ENCODE assay signal across 31 cellular contexts in the genomic region with DNA sequence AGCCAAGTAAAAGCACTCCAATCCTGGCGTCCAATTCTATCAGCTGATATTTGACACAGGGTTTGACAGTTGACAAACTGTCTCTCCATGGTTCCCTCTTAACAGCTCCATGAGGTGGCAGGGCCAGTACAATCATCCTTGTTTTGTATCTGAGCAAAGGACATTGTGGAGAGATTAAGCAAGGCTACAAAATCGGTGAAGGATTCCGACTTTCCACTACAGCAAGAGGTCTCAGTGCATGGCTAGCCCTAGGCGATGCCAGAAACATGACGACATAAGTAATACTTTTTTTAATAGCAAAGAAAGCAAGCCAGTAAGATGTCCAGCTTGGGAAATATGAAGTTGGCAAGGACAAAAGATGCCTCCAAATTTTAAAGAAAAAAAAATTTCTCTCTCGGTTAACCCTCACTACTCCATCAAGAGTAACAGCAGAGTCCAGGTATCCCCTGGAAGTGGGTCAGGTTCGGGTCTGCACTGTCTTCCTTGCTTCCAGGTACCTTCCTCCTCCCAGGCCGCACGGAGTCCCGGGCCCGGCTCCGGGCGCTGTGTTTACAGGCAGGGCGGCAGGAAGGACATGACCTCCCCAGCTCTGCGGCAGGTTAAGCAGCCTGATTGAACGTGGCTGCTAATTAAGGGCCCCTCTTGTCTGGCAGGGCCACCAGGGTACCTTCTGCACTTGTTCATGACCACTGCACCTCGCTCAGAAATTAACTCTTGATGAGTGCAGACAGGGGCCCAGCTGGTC.
"Had no signal": no experiment of that assay in that cellular context is flagged by ENCODE, and none has a peak within 500 bp of the region (broad histone marks: within the 10 kb centered on the region; RNA-seq: fewer than 3 reads in every experiment).

No MANE protein-coding gene starts in this region.

- H3K27ac Mint-ChIP-seq: activated CD4-positive, alpha-beta T cell treated with anti-CD3 and anti-CD28 coated beads, Interleukin-2, amount 10 ng/mL, durations not matched to agents 7 days and 5 days; activated CD8-positive, alpha-beta T cell treated with anti-CD3 and anti-CD28 coated beads for 36 hours; activated naive CD4-positive, alpha-beta T cell treated with anti-CD3 and anti-CD28 coated beads for 36 hours; activated naive CD8-positive, alpha-beta T cell treated with anti-CD3 and anti-CD28 coated beads for 36 hours; immature natural killer cell; stimulated activated naive B cell treated with anti-CD40 and anti-IgM and Interleukin-4, amounts not matched to agents 10 μg/mL and 1 μg/mL and 100 μg/mL, for 72 hours; T-cell; T-helper 2 cell treated with Interferon-gamma antibody and Interleukin-4, amounts not matched to agents 5 μg/mL and 100 μg/mL, for 36 hours had no signal

- ATAC-seq: activated CD8-positive, alpha-beta T cell treated with anti-CD3 and anti-CD28 coated beads for 36 hours; body of pancreas; left colon; stimulated activated naive B cell treated with anti-CD40 and anti-IgM and Interleukin-4, amounts not matched to agents 10 μg/mL and 1 μg/mL and 100 μg/mL, for 72 hours; T-cell had no signal

- H3K4me1 ChIP-seq: adrenal gland, body of pancreas, colonic mucosa, heart left ventricle, pancreas, prostate gland, upper lobe of left lung, vagina had no signal

- H3K27me3 Mint-ChIP-seq: activated CD4-positive, alpha-beta T cell treated with anti-CD3 and anti-CD28 coated beads, Interleukin-2, amount 10 ng/mL, durations not matched to agents 7 days and 5 days; activated CD8-positive, alpha-beta T cell treated with anti-CD3 and anti-CD28 coated beads for 36 hours; activated naive CD8-positive, alpha-beta T cell treated with anti-CD3 and anti-CD28 coated beads for 36 hours; stimulated activated naive B cell treated with anti-CD40 and anti-IgM and Interleukin-4, amounts not matched to agents 10 μg/mL and 1 μg/mL and 100 μg/mL, for 72 hours; T-cell had no signal

- H3K27ac ChIP-seq: adrenal gland, body of pancreas, colonic mucosa, heart left ventricle, neutrophil, pancreas, prostate gland, stomach, thyroid gland, upper lobe of left lung, vagina, VCaP had no signal

- H3K4me3 ChIP-seq: adrenal gland, body of pancreas, colonic mucosa, heart left ventricle, pancreas, prostate gland, stomach, thyroid gland, upper lobe of left lung, vagina had no signal

- H3K9me3 Mint-ChIP-seq: activated CD4-positive, alpha-beta T cell treated with anti-CD3 and anti-CD28 coated beads, Interleukin-2, amount 10 ng/mL, durations not matched to agents 7 days and 5 days; activated naive CD4-positive, alpha-beta T cell treated with anti-CD3 and anti-CD28 coated beads for 36 hours; nephron progenitor cell; stimulated activated naive B cell treated with anti-CD40 and anti-IgM and Interleukin-4, amounts not matched to agents 10 μg/mL and 1 μg/mL and 100 μg/mL, for 72 hours; T-helper 2 cell treated with Interferon-gamma antibody and Interleukin-4, amounts not matched to agents 5 μg/mL and 100 μg/mL, for 36 hours had no signal

- H3K4me3 Mint-ChIP-seq: activated CD4-positive, alpha-beta T cell treated with anti-CD3 and anti-CD28 coated beads, Interleukin-2, amount 10 ng/mL, durations not matched to agents 7 days and 5 days; activated CD8-positive, alpha-beta T cell treated with anti-CD3 and anti-CD28 coated beads for 36 hours; activated naive CD4-positive, alpha-beta T cell treated with anti-CD3 and anti-CD28 coated beads for 36 hours; activated naive CD8-positive, alpha-beta T cell treated with anti-CD3 and anti-CD28 coated beads for 36 hours; immature natural killer cell; nephron progenitor cell; stimulated activated naive B cell treated with anti-CD40 and anti-IgM and Interleukin-4, amounts not matched to agents 10 μg/mL and 1 μg/mL and 100 μg/mL, for 72 hours; T-cell; T-helper 2 cell treated with Interferon-gamma antibody and Interleukin-4, amounts not matched to agents 5 μg/mL and 100 μg/mL, for 36 hours had no signal

- H3K4me1 Mint-ChIP-seq: activated CD4-positive, alpha-beta T cell treated with anti-CD3 and anti-CD28 coated beads, Interleukin-2, amount 10 ng/mL, durations not matched to agents 7 days and 5 days; activated naive CD8-positive, alpha-beta T cell treated with anti-CD3 and anti-CD28 coated beads for 36 hours; T-cell had no signal

- H3K27me3 ChIP-seq: adrenal gland, body of pancreas, colonic mucosa, heart left ventricle, neutrophil, pancreas, stomach, thyroid gland, upper lobe of left lung, vagina had no signal

- DNase-seq: activated CD4-positive, alpha-beta T cell treated with anti-CD3 and anti-CD28 coated beads, Interleukin-2, amount 10 ng/mL, durations not matched to agents 7 days and 5 days; activated CD4-positive, CD25-positive, alpha-beta regulatory T cell treated with anti-CD3 and anti-CD28 coated beads, Interleukin-2, amount 50 U/mL, for 72 hours; activated CD8-positive, alpha-beta T cell treated with anti-CD3 and anti-CD28 coated beads for 36 hours; activated effector memory CD4-positive, alpha-beta T cell treated with anti-CD3 and anti-CD28 coated beads, Interleukin-2, amount 50 U/mL, for 16 hours; activated naive CD4-positive, alpha-beta T cell treated with anti-CD3 and anti-CD28 coated beads for 36 hours; activated naive CD8-positive, alpha-beta T cell treated with anti-CD3 and anti-CD28 coated beads for 36 hours; adrenal gland; aorta; body of pancreas; cerebellar nuclear complex; colonic mucosa; effector memory CD4-positive, alpha-beta T cell; heart left ventricle; hypothalamus; immature natural killer cell; kidney; left colon; nephron progenitor cell; pancreas; stimulated activated CD4-positive, alpha-beta T cell treated with anti-CD3 and anti-CD28 coated beads, Interleukin-15, amount 100 ng/mL, for 24 hours; stimulated activated CD4-positive, alpha-beta T cell treated with anti-CD3 and anti-CD28 coated beads, Interleukin-2, amount 100 ng/mL, for 24 hours; stimulated activated naive B cell treated with anti-CD40 and anti-IgM and Interleukin-4, amounts not matched to agents 10 μg/mL and 1 μg/mL and 100 μg/mL, for 72 hours; stomach; T-cell had no signal

- H3K36me3 ChIP-seq: adrenal gland, colonic mucosa, heart left ventricle, neutrophil, pancreas, prostate gland, thyroid gland, upper lobe of left lung, vagina had no signal

- H3K9me3 ChIP-seq: adrenal gland, body of pancreas, colonic mucosa, heart left ventricle, neutrophil, pancreas, prostate gland, stomach, thyroid gland, upper lobe of left lung, vagina had no signal
